Comparison of ENCODE assay signal across 23 cellular contexts in genomic region chr17:47866941-47867340, GRCh38. TPM values are rescaled to one million over a fixed set of nuclear protein-coding genes. Genes with fewer than 3 reads are reported as not detected.
DNase-seq lines count a peak whose midpoint lies in the region; ATAC-seq and TF ChIP-seq lines count a peak whose summit lies in the region.
"Had no signal": no experiment of that assay in that cellular context is flagged by ENCODE, and none has a peak within 500 bp of the region (broad histone marks: within the 10 kb centered on the region; RNA-seq: fewer than 3 reads in every experiment).

No MANE protein-coding gene starts in this region.

- no peak for TF ChIP-seq POLR2A in erythroblast (IDR thresholded peaks at IDR 0.05; ENCODE audit: low read length)

- WGBS in mesodermal cell (ENCODE audit: insufficient coverage in 2 of 2), 2 experiments = 90% methylated on average over 20 of the region's 20 CpGs

- no peaks in the 10 kb centered on the region for H3K36me3 ChIP-seq in BE2C
- H3K36me3 ChIP-seq in mesodermal cell (ENCODE audit: control insufficient read depth, insufficient read depth, low read length) = no peaks in the 10 kb centered on the region
- H3K36me3 ChIP-seq: BLaER1, thyroid gland had no signal

- ATAC-seq in GM18502 (IDR thresholded peaks at IDR 0.05; ENCODE audit: poor library complexity, unreplicated experiment) (no peak), HG03571 (IDR thresholded peaks at IDR 0.05; ENCODE audit: unreplicated experiment) (no peak)
- ATAC-seq: activated CD4-positive, alpha-beta T cell treated with anti-CD3 and anti-CD28 coated beads for 36 hours; body of pancreas; natural killer cell; stimulated activated naive CD8-positive, alpha-beta T cell treated with anti-CD3 and anti-CD28 coated beads, Interleukin-15, amount 100 ng/mL, for 72 hours had no signal

- H3K9me3 ChIP-seq in BE2C (no peaks in the 10 kb centered on the region), mesodermal cell (ENCODE audit: control insufficient read depth, low read length) (no peaks in the 10 kb centered on the region)
- H3K9me3 ChIP-seq: BLaER1, body of pancreas, thyroid gland had no signal

- peaks cover 76% of the 10 kb centered on the region for H3K27me3 ChIP-seq in BE2C
- H3K27me3 ChIP-seq: BLaER1, thyroid gland had no signal

- H3K4me1 ChIP-seq in BE2C = no peaks in the 10 kb centered on the region; the same call in none of the 2 replicates
- H3K4me1 ChIP-seq in mesodermal cell (ENCODE audit: control insufficient read depth, insufficient read depth, low read length, poor library complexity, severe bottlenecking) = peaks cover 39% of the 10 kb centered on the region
- H3K4me1 ChIP-seq: BLaER1, body of pancreas, thyroid gland had no signal

- DNase-seq in BE2C = no peak
- DNase-seq in OCI-M1 (lab: John Stamatoyannopoulos, UW) = peak; percentile 86
- peak; percentile 88 to 91 for DNase-seq in erythroblast (lab: John Stamatoyannopoulos, UW)
- no peak for DNase-seq in central memory CD4-positive, alpha-beta T cell
- DNase-seq: ACHN; activated CD4-positive, alpha-beta T cell treated with anti-CD3 and anti-CD28 coated beads for 36 hours; activated gamma-delta T cell treated with Interleukin-2 at 50 U/mL for 16 hours; activated T-cell treated with anti-CD3 and anti-CD28 coated beads for 4 hours; body of pancreas; effector CD4-positive, alpha-beta T cell; HCEC 1CT; Karpas-422; natural killer cell; NCI-H1436 treated with DMSO at 0.1 percent for 48 hours; NCI-H446 treated with DMSO at 0.1 percent for 48 hours; NCI-H82; small intestine; stimulated activated naive CD8-positive, alpha-beta T cell treated with anti-CD3 and anti-CD28 coated beads, Interleukin-15, amount 100 ng/mL, for 72 hours; thyroid gland had no signal

- peak overlapping the region; percentile 10 for H3K27ac ChIP-seq in mesodermal cell (ENCODE audit: low read depth, low read length, severe bottlenecking)
- H3K27ac ChIP-seq: BLaER1, body of pancreas, thyroid gland had no signal

- no peak for TF ChIP-seq CTCF in BE2C (IDR thresholded peaks at IDR 0.05; ENCODE audit: low read depth, low read length)

- peak overlapping the region; percentile 2; the same call in 1 of the 2 replicates for H3K4me3 ChIP-seq in BE2C (ENCODE audit: low read depth, low read length)
- H3K4me3 ChIP-seq in mesodermal cell (ENCODE audit: extremely low read depth, insufficient read depth, low read length, poor library complexity, severe bottlenecking) = no peak overlapping the region
- H3K4me3 ChIP-seq: BLaER1, body of pancreas, thyroid gland had no signal

RNA-seq across cellular contexts. Expression of gene SP6, which starts 16.0 kb away (rescaled TPM):
- 0.79 TPM for polyA plus RNA-seq in BE2C (2012; ENCODE audit: insufficient read depth, insufficient read length, low read depth)
- polyA plus RNA-seq in mesodermal cell (2013, experiment 1 of 2) = 50.4 TPM
- 40.8 TPM for polyA plus RNA-seq in mesodermal cell (2013, experiment 2 of 2)

RNA-seq across cellular contexts. Expression of gene SCRN2, which starts 25.9 kb away (rescaled TPM):
- polyA plus RNA-seq in BE2C (2012; ENCODE audit: insufficient read depth, insufficient read length, low read depth) = 41.0 TPM
- 47.6 TPM for polyA plus RNA-seq in mesodermal cell (2013, experiment 1 of 2)
- 39.6 TPM for polyA plus RNA-seq in mesodermal cell (2013, experiment 2 of 2)

RNA-seq across cellular contexts. Expression of gene SP2, which starts 29.1 kb away (rescaled TPM):
- 39.3 TPM for polyA plus RNA-seq in BE2C (2012; ENCODE audit: insufficient read depth, insufficient read length, low read depth)
- polyA plus RNA-seq in mesodermal cell (2013, experiment 1 of 2) = 10.9 TPM
- polyA plus RNA-seq in mesodermal cell (2013, experiment 2 of 2) = 8.2 TPM

RNA-seq across cellular contexts. Expression of gene LRRC46, which starts 35.5 kb away (rescaled TPM):
- polyA plus RNA-seq in BE2C (2012; ENCODE audit: insufficient read depth, insufficient read length, low read depth) = 0.51 TPM
- 0.52 TPM for polyA plus RNA-seq in mesodermal cell (2013, experiment 1 of 2)
- 0.35 TPM for polyA plus RNA-seq in mesodermal cell (2013, experiment 2 of 2)

RNA-seq across cellular contexts. Expression of gene MRPL10, which starts 35.6 kb away (rescaled TPM):
- 120 TPM for polyA plus RNA-seq in BE2C (2012; ENCODE audit: insufficient read depth, insufficient read length, low read depth)
- polyA plus RNA-seq in mesodermal cell (2013, experiment 1 of 2) = 77.2 TPM
- polyA plus RNA-seq in mesodermal cell (2013, experiment 2 of 2) = 79.2 TPM

Comparison
In these comparisons a context has a peak if more than half of its experiments do, and no peak if none do; other contexts are left out.
1. DNase-seq: peak in OCI-M1 (single experiment) and erythroblast (2 of 2); none in BE2C (single experiment) and central memory CD4-positive, alpha-beta T cell (single experiment).